In genomic region chr10:68989317-68989990, GRCh38 we compare ENCODE assay signal across 8 cellular contexts. TPM values are rescaled to one million over a fixed set of nuclear protein-coding genes. Genes with fewer than 3 reads are reported as not detected.
DNase-seq lines count a peak whose midpoint lies in the region; ATAC-seq and TF ChIP-seq lines count a peak whose summit lies in the region.

No MANE protein-coding gene starts in this region.

- DNase-seq in NCI-H82 (lab: John Stamatoyannopoulos, UW), result peak; percentile 52
- no peak for DNase-seq in NCI-H82 treated with DMSO at 0.1 percent for 48 hours (lab: John Stamatoyannopoulos, UW; ENCODE audit: unreplicated experiment)
- DNase-seq in glutamatergic neuron, result no peak
- no peak for DNase-seq in sigmoid colon
- no peak for DNase-seq in SIG-M5 treated with dmso at 0.1 percent for 504 hours (lab: John Stamatoyannopoulos, UW; ENCODE audit: unreplicated experiment)
- no peak for DNase-seq in T-helper 9 cell

- H3K27me3 Mint-ChIP-seq in glutamatergic neuron (ENCODE audit: unreplicated experiment), result peaks cover 5% of the 10 kb centered on the region

- no peaks in the 10 kb centered on the region for H3K27me3 ChIP-seq in sigmoid colon

- peak overlapping the region; percentile 86 for H3K27ac Mint-ChIP-seq in glutamatergic neuron (ENCODE audit: unreplicated experiment)

- H3K9me3 Mint-ChIP-seq in glutamatergic neuron (ENCODE audit: unreplicated experiment), result peaks cover 4% of the 10 kb centered on the region

- TF ChIP-seq EP300 in sigmoid colon (IDR thresholded peaks at IDR 0.05), result no peak

- peaks cover 19% of the 10 kb centered on the region for H3K4me1 Mint-ChIP-seq in glutamatergic neuron (ENCODE audit: low read depth, unreplicated experiment)

- no peak for TF ChIP-seq POLR2A in sigmoid colon (IDR thresholded peaks at IDR 0.05)

- 13 to 24% methylated on average over 22 of the region's 22 CpGs for WGBS in sigmoid colon, 2 donors

- ATAC-seq in GM19397 (IDR thresholded peaks at IDR 0.05; ENCODE audit: unreplicated experiment), result no peak

- no peak for TF ChIP-seq CTCF in VCaP (conservative IDR thresholded peaks at IDR 0.05)
- no peak for TF ChIP-seq CTCF in glutamatergic neuron (IDR thresholded peaks at IDR 0.05; ENCODE audit: partially characterized antibody, unreplicated experiment)
- no peak for TF ChIP-seq CTCF in sigmoid colon (IDR thresholded peaks at IDR 0.05)

- H3K27ac ChIP-seq in VCaP, result peak overlapping the region; percentile 89
- peak overlapping the region; percentile 88 to 90 (median 88) for H3K27ac ChIP-seq in sigmoid colon

- H3K36me3 ChIP-seq in sigmoid colon, result peaks cover 0 to 15% (median 0%) of the 10 kb centered on the region in 4 donors

- peak overlapping the region; percentile 94 for H3K4me3 Mint-ChIP-seq in glutamatergic neuron (ENCODE audit: unreplicated experiment)

- H3K9me3 ChIP-seq in sigmoid colon, result no peaks in the 10 kb centered on the region

- peak overlapping the region; percentile 80 to 97 (median 92) for H3K4me3 ChIP-seq in sigmoid colon

- H3K4me1 ChIP-seq in sigmoid colon, result peaks cover 0 to 56% (median 48%) of the 10 kb centered on the region in 4 donors

- intact Hi-C loops in sigmoid colon (cut with DNase I), result loop anchor here (1.0 to 10.0 kb wide), 3 partner anchors 104 to 195 kb away; partner anchors contain the start of gene SUPV3L1

- no peaks in the 10 kb centered on the region for H3K36me3 Mint-ChIP-seq in glutamatergic neuron (ENCODE audit: unreplicated experiment)

RNA-seq across cellular contexts. Expression of gene KIFBP, which starts 0.9 kb away (rescaled TPM):
- total RNA-seq in glutamatergic neuron (ENCODE audit: unreplicated experiment) (45.3 TPM), sigmoid colon (10 to 100 TPM; 21.0 to 34.6 (median 23.8) TPM)
- polyA plus RNA-seq in sigmoid colon, result 10 to 100 TPM; 12.2 to 16.6 (median 13.8) TPM

RNA-seq across cellular contexts. Expression of gene DDX21, which starts 33.5 kb away (rescaled TPM):
- total RNA-seq in glutamatergic neuron (ENCODE audit: unreplicated experiment) (39.9 TPM), sigmoid colon (10 to 100 TPM; 24.6 to 64.9 (median 29.5) TPM)
- 10 to 100 TPM; 16.8 to 37.1 (median 16.9) TPM for polyA plus RNA-seq in sigmoid colon
